Comparison of ENCODE assay signal across 8 cellular contexts in genomic region chr7:70856889-70857511, GRCh38.
DNase-seq lines count a peak whose midpoint lies in the region; ATAC-seq and TF ChIP-seq lines count a peak whose summit lies in the region.

No MANE protein-coding gene starts in this region.

- ATAC-seq in HG02852 (IDR thresholded peaks at IDR 0.05; ENCODE audit: unreplicated experiment) = no peak

- H3K9me3 Mint-ChIP-seq in MCF 10A (ENCODE audit: unreplicated experiment) = peaks cover 8% of the 10 kb centered on the region

- POLR2A ChIA-PET in MCF 10A (lab: Yijun Ruan, JAX) = no interaction called here

- CTCF ChIA-PET in MCF 10A (lab: Yijun Ruan, JAX) = interaction anchor here (0.5 to 5.9 kb wide), 11 partner anchors 9 to 1580 kb away, joined by 3 to 79 read pairs (median 3); no protein-coding TSS in a partner anchor

- intact Hi-C loops in MCF 10A (cut with micrococcal nuclease) = loop anchor here (1.0 kb wide), 3 partner anchors 28 to 876 kb away; no protein-coding TSS in a partner anchor

- no peaks in the 10 kb centered on the region for H3K4me1 Mint-ChIP-seq in MCF 10A (ENCODE audit: insufficient read depth, unreplicated experiment)

- DNase-seq in NCI-H1417 (lab: John Stamatoyannopoulos, UW) = peak; percentile 45 to 79 (median 78)
- no peak for DNase-seq in NCI-H1417 treated with DMSO at 0.1 percent for 48 hours (lab: John Stamatoyannopoulos, UW)
- DNase-seq in NCI-H1694 (lab: John Stamatoyannopoulos, UW) = peak; percentile 69
- DNase-seq in T1000 (lab: John Stamatoyannopoulos, UW) = peak; percentile 11
- DNase-seq in MCF 10A (ENCODE audit: unreplicated experiment) = peak; percentile 18
- DNase-seq in iris pigment epithelial cell (ENCODE audit: low read depth) = peak; percentile 41
- DNase-seq in stimulated activated CD4-positive, alpha-beta T cell treated with anti-CD3 and anti-CD28 coated beads, Interleukin-1b, Interleukin-23, amount 100 ng/mL, for 48 hours = peak; percentile 55

- H3K4me3 Mint-ChIP-seq in MCF 10A (ENCODE audit: unreplicated experiment) = no peak overlapping the region

- BruUV-seq in MCF 10A (replicated peaks; lab: Mats Ljungman, UMichigan) = no TSS peak

- no peaks in the 10 kb centered on the region for H3K27me3 Mint-ChIP-seq in MCF 10A (ENCODE audit: insufficient read depth, unreplicated experiment)

- no peaks in the 10 kb centered on the region for H3K36me3 Mint-ChIP-seq in MCF 10A (ENCODE audit: insufficient read depth, unreplicated experiment)

- no peak overlapping the region for H3K27ac Mint-ChIP-seq in MCF 10A (ENCODE audit: low read depth, unreplicated experiment)

- peak; percentile 72 for TF ChIP-seq CTCF in MCF 10A (IDR thresholded peaks at IDR 0.05; ENCODE audit: unreplicated experiment)
